Comparison of ENCODE assay signal across 8 cellular contexts in genomic region chr16:46689492-46690280, GRCh38. TPM values are rescaled to one million over a fixed set of nuclear protein-coding genes. Genes with fewer than 3 reads are reported as not detected.
DNase-seq lines count a peak whose midpoint lies in the region; ATAC-seq and TF ChIP-seq lines count a peak whose summit lies in the region.

Gene ORC6, plus strand, starts transcription at chr16:46689659. Its CDS starts 47 bp downstream, at chr16:46689706.

- H3K79me2 ChIP-seq in Karpas-422 (ENCODE audit: low read length) = peaks cover 75% of the 10 kb centered on the region

- H3K4me3 ChIP-seq in Karpas-422 (ENCODE audit: low read length) (peak within 1 kb of the TSS; percentile 82), fibroblast of mammary gland (ENCODE audit: control insufficient read depth, low read depth, low read length) (peak within 1 kb of the TSS; percentile 92)

- no peaks in the 10 kb centered on the region for H3K9me2 ChIP-seq in Karpas-422 (replicated peaks; ENCODE audit: insufficient read depth, low read length)

- no peaks in the 10 kb centered on the region for H3K27me3 Mint-ChIP-seq in activated T-helper 1 cell treated with anti-CD3 and anti-CD28 coated beads, Interleukin-12 subunit alpha, Interleukin-12 subunit beta, Interleukin-2, Interleukin-4 antibody, amounts not matched to agents 30 ng/mL and 10 ng/mL and 1 ng/mL, durations not matched to agents 14 hours and 24 hours and 36 hours (ENCODE audit: insufficient read depth)
- no peaks in the 10 kb centered on the region for H3K27me3 Mint-ChIP-seq in natural killer cell (ENCODE audit: low read depth in 2 of 2)

- H3K27ac ChIP-seq in Karpas-422 (ENCODE audit: low read length) = peak within 1 kb of the TSS; percentile 83

- peaks cover 11% of the 10 kb centered on the region for H3K36me3 Mint-ChIP-seq in activated T-helper 1 cell treated with anti-CD3 and anti-CD28 coated beads, Interleukin-12 subunit alpha, Interleukin-12 subunit beta, Interleukin-2, Interleukin-4 antibody, amounts not matched to agents 30 ng/mL and 10 ng/mL and 1 ng/mL, durations not matched to agents 14 hours and 24 hours and 36 hours (ENCODE audit: low read depth)
- H3K36me3 Mint-ChIP-seq in natural killer cell = no peaks in the 10 kb centered on the region

- DNase-seq in EH (ENCODE audit: low read depth) = peak; percentile 96
- peak; percentile 98 for DNase-seq in Karpas-422
- peak; percentile 96 for DNase-seq in RKO (ENCODE audit: low spot score)
- peak; percentile 95 for DNase-seq in activated T-helper 1 cell treated with anti-CD3 and anti-CD28 coated beads, Interleukin-12 subunit alpha, Interleukin-12 subunit beta, Interleukin-2, Interleukin-4 antibody, amounts not matched to agents 30 ng/mL and 10 ng/mL and 1 ng/mL, durations not matched to agents 14 hours and 24 hours and 36 hours (ENCODE audit: low spot score)
- DNase-seq in fibroblast of mammary gland (ENCODE audit: low read depth) = peak; percentile 94
- peak; percentile 96 for DNase-seq in natural killer cell
- DNase-seq in stimulated activated naive CD4-positive, alpha-beta T cell (lab: John Stamatoyannopoulos, UW) = peak; percentile 96 to 100 (median 100)

- H3K9me3 Mint-ChIP-seq in activated T-helper 1 cell treated with anti-CD3 and anti-CD28 coated beads, Interleukin-12 subunit alpha, Interleukin-12 subunit beta, Interleukin-2, Interleukin-4 antibody, amounts not matched to agents 30 ng/mL and 10 ng/mL and 1 ng/mL, durations not matched to agents 14 hours and 24 hours and 36 hours = no peaks in the 10 kb centered on the region
- H3K9me3 Mint-ChIP-seq in natural killer cell = no peaks in the 10 kb centered on the region

- peaks cover 55% of the 10 kb centered on the region for H3K4me1 ChIP-seq in Karpas-422 (ENCODE audit: low read length)

- H4K20me1 ChIP-seq in Karpas-422 (ENCODE audit: insufficient read depth, low read depth, low read length) = peaks cover 44% of the 10 kb centered on the region

- H3K27ac Mint-ChIP-seq in activated T-helper 1 cell treated with anti-CD3 and anti-CD28 coated beads, Interleukin-12 subunit alpha, Interleukin-12 subunit beta, Interleukin-2, Interleukin-4 antibody, amounts not matched to agents 30 ng/mL and 10 ng/mL and 1 ng/mL, durations not matched to agents 14 hours and 24 hours and 36 hours = no peak within 1 kb of the TSS
- no peak within 1 kb of the TSS for H3K27ac Mint-ChIP-seq in natural killer cell

- no peaks in the 10 kb centered on the region for H3K9me3 ChIP-seq in Karpas-422 (ENCODE audit: low read length)

- peak within 1 kb of the TSS; percentile 88 for H3K4me2 ChIP-seq in Karpas-422 (ENCODE audit: low read depth, low read length, poor library complexity, severe bottlenecking)

- H3K4me1 Mint-ChIP-seq in activated T-helper 1 cell treated with anti-CD3 and anti-CD28 coated beads, Interleukin-12 subunit alpha, Interleukin-12 subunit beta, Interleukin-2, Interleukin-4 antibody, amounts not matched to agents 30 ng/mL and 10 ng/mL and 1 ng/mL, durations not matched to agents 14 hours and 24 hours and 36 hours (ENCODE audit: low read depth) = peaks cover 28% of the 10 kb centered on the region
- H3K4me1 Mint-ChIP-seq in natural killer cell = peaks cover 21 to 27% of the 10 kb centered on the region in 2 donors

- H2AFZ ChIP-seq in Karpas-422 (ENCODE audit: low read length) = peak within 1 kb of the TSS; percentile 94

- ATAC-seq in GM21786 (IDR thresholded peaks at IDR 0.05; ENCODE audit: unreplicated experiment) (peak; percentile 72), natural killer cell (peak; percentile 75 to 90 (median 79))

- intact Hi-C loops in activated T-helper 1 cell treated with anti-CD3 and anti-CD28 coated beads, Interleukin-12 subunit alpha, Interleukin-12 subunit beta, Interleukin-2, Interleukin-4 antibody, amounts not matched to agents 30 ng/mL and 10 ng/mL and 1 ng/mL, durations not matched to agents 14 hours and 24 hours and 36 hours (cut with micrococcal nuclease) = loop anchor here (1.0 to 10.0 kb wide), 12 partner anchors 68 to 1919 kb away; partner anchors contain the start of genes ABCC12, C16orf87, DNAJA2 and GPT2
- intact Hi-C loops in natural killer cell (cut with micrococcal nuclease) = loop anchor here (1.0 to 2.0 kb wide), 5 partner anchors 16 to 284 kb away; partner anchors contain the start of genes C16orf87, DNAJA2 and SHCBP1

- TF ChIP-seq CTCF in fibroblast of mammary gland (conservative IDR thresholded peaks at IDR 0.05; ENCODE audit: control insufficient read depth, insufficient read depth, low read depth, low read length) (peak; percentile 55), natural killer cell (IDR thresholded peaks at IDR 0.05) (peak; percentile 35)

- H3K36me3 ChIP-seq in Karpas-422 (ENCODE audit: insufficient read depth, low read length) = peaks cover 17% of the 10 kb centered on the region

- no peaks in the 10 kb centered on the region for H3K27me3 ChIP-seq in Karpas-422 (ENCODE audit: low read length)

- peak within 1 kb of the TSS; percentile 82 for H3K9ac ChIP-seq in Karpas-422 (ENCODE audit: low read length)

- H3K4me3 Mint-ChIP-seq in activated T-helper 1 cell treated with anti-CD3 and anti-CD28 coated beads, Interleukin-12 subunit alpha, Interleukin-12 subunit beta, Interleukin-2, Interleukin-4 antibody, amounts not matched to agents 30 ng/mL and 10 ng/mL and 1 ng/mL, durations not matched to agents 14 hours and 24 hours and 36 hours = no peak within 1 kb of the TSS
- no peak within 1 kb of the TSS for H3K4me3 Mint-ChIP-seq in natural killer cell

RNA-seq across cellular contexts. Expression of gene ORC6, which starts in this region (rescaled TPM):
- total RNA-seq in Karpas-422 (2014; rRNA removed; shearing (Covaris generic); ENCODE audit: low replicate concordance) = 24.4 and 38.0 TPM in 2 replicates
- 68.2 and 69.1 TPM in 2 replicates for total RNA-seq in activated T-helper 1 cell treated with anti-CD3 and anti-CD28 coated beads, Interleukin-12 subunit alpha, Interleukin-12 subunit beta, Interleukin-2, Interleukin-4 antibody, amounts not matched to agents 30 ng/mL and 10 ng/mL and 1 ng/mL, durations not matched to agents 14 hours and 24 hours and 36 hours
- total RNA-seq in natural killer cell = 10 to 100 TPM in 1 of 3 donors, 1 to 10 TPM in 2; 2.9 to 11.4 (median 5.9) TPM

Comparison
In these comparisons a context has a peak if more than half of its experiments do, and no peak if none do; other contexts are left out.
1. Peak in every context shown above with its lines: DNase-seq, ATAC-seq, H3K4me3 ChIP-seq and H3K27ac ChIP-seq.